12 cellular contexts compared by ENCODE assay signal in genomic region chr6:44176935-44177509, GRCh38. TPM values are rescaled to one million over a fixed set of nuclear protein-coding genes. Genes with fewer than 3 reads are reported as not detected.
A peak's percentile ranks its signal among the peaks of the same experiment; 100 is the strongest.
DNase-seq lines count a peak whose midpoint lies in the region; ATAC-seq and TF ChIP-seq lines count a peak whose summit lies in the region.
"Had no signal": no experiment of that assay in that cellular context is flagged by ENCODE, and none has a peak within 500 bp of the region (broad histone marks: within the 10 kb centered on the region; RNA-seq: fewer than 3 reads in every experiment).

No MANE protein-coding gene starts in this region.

- peak; percentile 37 for ATAC-seq in HG03196 (IDR thresholded peaks at IDR 0.05; ENCODE audit: unreplicated experiment)
- no peak for ATAC-seq in HG02884 (IDR thresholded peaks at IDR 0.05; ENCODE audit: unreplicated experiment)

- H3K4me1 ChIP-seq in ascending aorta: peaks cover 6 to 22% of the 10 kb centered on the region in 2 donors

- intact Hi-C loops in ascending aorta (cut with DNase I): no loop called here

- peak; percentile 26 for DNase-seq in stimulated activated CD4-positive, alpha-beta T cell treated with anti-CD3 and anti-CD28 coated beads, Interleukin-15, amount 100 ng/mL, for 24 hours
- DNase-seq in stimulated activated CD4-positive, alpha-beta T cell treated with anti-CD3 and anti-CD28 coated beads, Interleukin-2, amount 100 ng/mL, for 48 hours: no peak
- DNase-seq in ascending aorta (ENCODE audit: low spot score in 2 of 2): no peak
- no peak for DNase-seq in LoVo (ENCODE audit: low spot score)
- no peak for DNase-seq in iPS-NIHi7 (ENCODE audit: extremely low spot score)
- no peak for DNase-seq in GM19240 (ENCODE audit: insufficient read length, low spot score)

- H3K9me3 ChIP-seq in ascending aorta: no peaks in the 10 kb centered on the region

- H3K27me3 ChIP-seq in ascending aorta: no peaks in the 10 kb centered on the region

- peak overlapping the region; percentile 69 to 76 for H3K27ac ChIP-seq in ascending aorta

- H3K4me3 ChIP-seq in ascending aorta: no peak overlapping the region

- TF ChIP-seq CTCF in ascending aorta (IDR thresholded peaks at IDR 0.05): no peak

- no peaks in the 10 kb centered on the region for H3K36me3 ChIP-seq in ascending aorta

RNA-seq across cellular contexts. Expression of gene CAPN11, which starts 18.4 kb away (rescaled TPM):
- total RNA-seq in ascending aorta: 0.43 TPM
- total RNA-seq: CD4-positive, alpha-beta memory T cell; frontal cortex; MCF 10A; SK-MEL-5 had no signal

RNA-seq across cellular contexts. Expression of gene MYMX, which starts 39.7 kb away (rescaled TPM):
- total RNA-seq in ascending aorta: 13.9 TPM
- total RNA-seq: CD4-positive, alpha-beta memory T cell; frontal cortex; MCF 10A; SK-MEL-5 had no signal

RNA-seq across cellular contexts. Expression of gene SLC29A1, which starts 46.4 kb away (rescaled TPM):
- 224 TPM for total RNA-seq in ascending aorta

RNA-seq across cellular contexts. Expression of gene TMEM63B, which starts 49.7 kb away (rescaled TPM):
- 9.6 TPM for total RNA-seq in ascending aorta

RNA-seq across cellular contexts. Expression of gene MRPL14, which starts 49.8 kb away (rescaled TPM):
- total RNA-seq in ascending aorta: 61.8 TPM
